Comparison of ENCODE assay signal across 2 cellular contexts in the genomic region with DNA sequence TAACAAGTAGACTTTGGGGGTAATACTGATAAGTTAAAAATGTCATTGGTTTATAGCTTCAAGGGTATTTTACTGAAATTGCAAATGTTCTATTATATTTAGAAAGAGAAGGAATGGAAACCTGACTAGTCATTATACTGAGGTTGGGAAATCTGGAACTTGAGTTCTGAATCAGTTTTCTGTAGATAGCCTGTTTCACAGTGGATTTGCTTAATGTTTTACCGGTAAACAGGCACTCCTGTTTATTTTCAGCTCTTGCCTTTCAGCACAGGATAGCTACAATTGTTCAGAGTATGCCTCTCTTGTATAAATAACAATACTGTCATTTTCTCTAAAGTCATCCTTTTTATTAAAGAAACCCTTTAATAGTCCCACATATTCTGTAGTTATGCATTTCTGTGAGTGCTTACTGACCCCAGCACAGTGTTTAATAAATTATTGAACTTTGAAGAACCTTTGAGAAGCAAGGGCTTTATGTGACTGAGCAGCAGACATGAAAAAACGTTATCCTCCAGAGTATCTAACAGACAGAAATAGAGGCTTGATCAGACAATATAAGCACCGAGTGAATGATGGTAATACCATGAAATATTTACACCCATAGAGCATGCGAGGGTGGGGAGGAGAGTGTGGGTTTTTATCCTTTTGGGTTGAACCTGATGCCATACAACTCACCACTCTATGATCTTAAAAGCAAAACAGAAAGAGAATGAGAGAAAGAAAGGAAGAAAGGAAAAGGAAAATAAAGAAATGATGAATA.
TF ChIP-seq lines count a peak whose summit lies in the region.

No MANE protein-coding gene starts in this region.

TF ChIP-seq in HEK293, 187 proteins besides CTCF, POLR2A, EP300 and RAD21 (continued from another document):
- TF ChIP-seq ZBTB8A (tag by site-specific recombination; IDR thresholded peaks at IDR 0.05), result no peak
- TF ChIP-seq ZNF449 (tag by site-specific recombination; IDR thresholded peaks at IDR 0.05), result no peak
- TF ChIP-seq ZBTB17 (tag by site-specific recombination; IDR thresholded peaks at IDR 0.05), result peak; percentile 90
- TF ChIP-seq, protein P1, sequence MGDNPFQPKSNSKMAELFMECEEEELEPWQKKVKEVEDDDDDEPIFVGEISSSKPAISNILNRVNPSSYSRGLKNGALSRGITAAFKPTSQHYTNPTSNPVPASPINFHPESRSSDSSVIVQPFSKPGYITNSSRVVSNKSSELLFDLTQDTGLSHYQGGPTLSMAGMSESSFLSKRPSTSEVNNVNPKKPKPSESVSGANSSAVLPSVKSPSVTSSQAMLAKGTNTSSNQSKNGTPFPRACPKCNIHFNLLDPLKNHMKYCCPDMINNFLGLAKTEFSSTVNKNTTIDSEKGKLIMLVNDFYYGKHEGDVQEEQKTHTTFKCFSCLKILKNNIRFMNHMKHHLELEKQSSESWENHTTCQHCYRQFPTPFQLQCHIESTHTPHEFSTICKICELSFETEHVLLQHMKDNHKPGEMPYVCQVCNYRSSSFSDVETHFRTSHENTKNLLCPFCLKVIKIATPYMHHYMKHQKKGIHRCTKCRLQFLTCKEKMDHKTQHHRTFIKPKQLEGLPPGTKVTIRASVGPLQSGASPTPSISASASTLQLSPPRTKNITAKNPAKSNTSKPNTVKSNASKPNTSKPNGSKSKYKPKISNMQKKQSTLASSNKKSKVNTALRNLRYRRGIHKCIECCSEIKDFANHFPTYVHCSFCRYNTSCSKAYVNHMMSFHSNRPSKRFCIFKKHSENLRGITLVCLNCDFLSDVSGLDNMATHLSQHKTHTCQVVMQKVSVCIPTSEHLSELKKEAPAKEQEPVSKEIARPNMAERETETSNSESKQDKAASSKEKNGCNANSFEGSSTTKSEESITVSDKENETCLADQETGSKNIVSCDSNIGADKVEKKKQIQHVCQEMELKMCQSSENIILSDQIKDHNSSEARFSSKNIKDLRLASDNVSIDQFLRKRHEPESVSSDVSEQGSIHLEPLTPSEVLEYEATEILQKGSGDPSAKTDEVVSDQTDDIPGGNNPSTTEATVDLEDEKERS (tag by site-specific recombination; IDR thresholded peaks at IDR 0.05), result no peak
- peak; percentile 50; the same call in 1 of the 2 replicates for TF ChIP-seq SCRT2 (tag by site-specific recombination; IDR thresholded peaks at IDR 0.05)
- TF ChIP-seq ZNF704 (tag by site-specific recombination; IDR thresholded peaks at IDR 0.05), result no peak
- no peak for TF ChIP-seq ZNF645 (tag by site-specific recombination; IDR thresholded peaks at IDR 0.05)
- TF ChIP-seq BCL11B (tag by site-specific recombination; IDR thresholded peaks at IDR 0.05; ENCODE audit: low read depth), result no peak
- TF ChIP-seq SP2 (tag by site-specific recombination; IDR thresholded peaks at IDR 0.05), result no peak
- no peak for TF ChIP-seq ZNF114 (tag by site-specific recombination; IDR thresholded peaks at IDR 0.05)
- TF ChIP-seq ZNF692 (tag by site-specific recombination; IDR thresholded peaks at IDR 0.05), result no peak
- TF ChIP-seq ZNF626 (tag by site-specific recombination; IDR thresholded peaks at IDR 0.05), result no peak
- TF ChIP-seq ZNF19 (tag by site-specific recombination; IDR thresholded peaks at IDR 0.05; ENCODE audit: low read depth), result no peak
- no peak for TF ChIP-seq ZNF701 (tag by site-specific recombination; IDR thresholded peaks at IDR 0.05)

TF ChIP-seq in liver, 16 proteins besides CTCF, POLR2A, EP300 and RAD21 (continued from another document):
- TF ChIP-seq, protein P2, sequence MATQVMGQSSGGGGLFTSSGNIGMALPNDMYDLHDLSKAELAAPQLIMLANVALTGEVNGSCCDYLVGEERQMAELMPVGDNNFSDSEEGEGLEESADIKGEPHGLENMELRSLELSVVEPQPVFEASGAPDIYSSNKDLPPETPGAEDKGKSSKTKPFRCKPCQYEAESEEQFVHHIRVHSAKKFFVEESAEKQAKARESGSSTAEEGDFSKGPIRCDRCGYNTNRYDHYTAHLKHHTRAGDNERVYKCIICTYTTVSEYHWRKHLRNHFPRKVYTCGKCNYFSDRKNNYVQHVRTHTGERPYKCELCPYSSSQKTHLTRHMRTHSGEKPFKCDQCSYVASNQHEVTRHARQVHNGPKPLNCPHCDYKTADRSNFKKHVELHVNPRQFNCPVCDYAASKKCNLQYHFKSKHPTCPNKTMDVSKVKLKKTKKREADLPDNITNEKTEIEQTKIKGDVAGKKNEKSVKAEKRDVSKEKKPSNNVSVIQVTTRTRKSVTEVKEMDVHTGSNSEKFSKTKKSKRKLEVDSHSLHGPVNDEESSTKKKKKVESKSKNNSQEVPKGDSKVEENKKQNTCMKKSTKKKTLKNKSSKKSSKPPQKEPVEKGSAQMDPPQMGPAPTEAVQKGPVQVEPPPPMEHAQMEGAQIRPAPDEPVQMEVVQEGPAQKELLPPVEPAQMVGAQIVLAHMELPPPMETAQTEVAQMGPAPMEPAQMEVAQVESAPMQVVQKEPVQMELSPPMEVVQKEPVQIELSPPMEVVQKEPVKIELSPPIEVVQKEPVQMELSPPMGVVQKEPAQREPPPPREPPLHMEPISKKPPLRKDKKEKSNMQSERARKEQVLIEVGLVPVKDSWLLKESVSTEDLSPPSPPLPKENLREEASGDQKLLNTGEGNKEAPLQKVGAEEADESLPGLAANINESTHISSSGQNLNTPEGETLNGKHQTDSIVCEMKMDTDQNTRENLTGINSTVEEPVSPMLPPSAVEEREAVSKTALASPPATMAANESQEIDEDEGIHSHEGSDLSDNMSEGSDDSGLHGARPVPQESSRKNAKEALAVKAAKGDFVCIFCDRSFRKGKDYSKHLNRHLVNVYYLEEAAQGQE (IDR thresholded peaks at IDR 0.05), result peak; percentile 70
- TF ChIP-seq HNF4A (conservative IDR thresholded peaks at IDR 0.05) (peak; percentile 78 to 86), RXRA (IDR thresholded peaks at IDR 0.05) (peak in 1 of 2 donors; percentile 50), GABPA (IDR thresholded peaks at IDR 0.05 in 1 of 2, conservative IDR thresholded peaks at IDR 0.05 in 1 of 2) (no peak), FOXA2 (IDR thresholded peaks at IDR 0.05) (peak; percentile 70)
- TF ChIP-seq, protein P3, sequence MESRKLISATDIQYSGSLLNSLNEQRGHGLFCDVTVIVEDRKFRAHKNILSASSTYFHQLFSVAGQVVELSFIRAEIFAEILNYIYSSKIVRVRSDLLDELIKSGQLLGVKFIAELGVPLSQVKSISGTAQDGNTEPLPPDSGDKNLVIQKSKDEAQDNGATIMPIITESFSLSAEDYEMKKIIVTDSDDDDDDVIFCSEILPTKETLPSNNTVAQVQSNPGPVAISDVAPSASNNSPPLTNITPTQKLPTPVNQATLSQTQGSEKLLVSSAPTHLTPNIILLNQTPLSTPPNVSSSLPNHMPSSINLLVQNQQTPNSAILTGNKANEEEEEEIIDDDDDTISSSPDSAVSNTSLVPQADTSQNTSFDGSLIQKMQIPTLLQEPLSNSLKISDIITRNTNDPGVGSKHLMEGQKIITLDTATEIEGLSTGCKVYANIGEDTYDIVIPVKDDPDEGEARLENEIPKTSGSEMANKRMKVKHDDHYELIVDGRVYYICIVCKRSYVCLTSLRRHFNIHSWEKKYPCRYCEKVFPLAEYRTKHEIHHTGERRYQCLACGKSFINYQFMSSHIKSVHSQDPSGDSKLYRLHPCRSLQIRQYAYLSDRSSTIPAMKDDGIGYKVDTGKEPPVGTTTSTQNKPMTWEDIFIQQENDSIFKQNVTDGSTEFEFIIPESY (IDR thresholded peaks at IDR 0.05), result no peak
